Comparison of ENCODE assay signal across 24 cellular contexts in the genomic region with DNA sequence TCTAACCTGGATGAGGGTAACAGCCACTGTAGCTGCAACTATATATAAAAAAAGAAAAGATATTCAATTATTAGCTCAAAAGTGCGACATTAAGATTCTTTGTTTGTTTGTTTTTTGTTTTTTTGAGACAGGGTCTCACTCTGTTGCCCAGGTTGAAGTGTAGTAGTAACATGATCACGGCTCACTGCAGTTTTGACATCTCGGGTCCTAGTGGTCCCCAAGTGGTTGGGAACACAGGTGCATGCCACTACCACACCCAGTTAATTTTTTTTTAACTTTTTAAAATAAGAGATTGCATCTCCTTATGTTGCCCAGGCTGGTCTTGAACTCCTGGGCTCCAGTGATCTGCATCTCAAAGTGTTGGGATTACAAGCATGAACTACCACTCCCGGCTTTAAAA.
DNase-seq lines count a peak whose midpoint lies in the region; ATAC-seq lines count a peak whose summit lies in the region.
"Had no signal": no experiment of that assay in that cellular context is flagged by ENCODE, and none has a peak within 500 bp of the region (broad histone marks: within the 10 kb centered on the region; RNA-seq: fewer than 3 reads in every experiment).

No MANE protein-coding gene starts in this region.

- ATAC-seq in GM18502 (IDR thresholded peaks at IDR 0.05; ENCODE audit: poor library complexity, unreplicated experiment): peak; percentile 29
- ATAC-seq in memory B cell (ENCODE audit: low read depth): peak; percentile 51
- ATAC-seq in HG02763 (IDR thresholded peaks at IDR 0.05; ENCODE audit: unreplicated experiment): no peak
- ATAC-seq: left cardiac atrium had no signal

- H3K4me2 ChIP-seq in BLaER1 treated with 17β-estradiol and CSF1 and Interleukin-3, amounts not matched to agents 10 nM and 100 nM: peak overlapping the region; percentile 79 to 100 (median 91)
- peak overlapping the region; percentile 77 for H3K4me2 ChIP-seq in Karpas-422 (ENCODE audit: low read depth, low read length, poor library complexity, severe bottlenecking)

- H3K9me3 ChIP-seq in BLaER1 treated with 17β-estradiol and CSF1 and Interleukin-3, amounts not matched to agents 10 nM and 100 nM (replicated peaks in 1 of 11): no peaks in the 10 kb centered on the region
- H3K9me3 ChIP-seq in Karpas-422 (ENCODE audit: low read length): no peaks in the 10 kb centered on the region
- H3K9me3 ChIP-seq: suprapubic skin, upper lobe of left lung had no signal

- no peaks in the 10 kb centered on the region for H3K27me3 ChIP-seq in BLaER1 treated with 17β-estradiol and CSF1 and Interleukin-3, amounts not matched to agents 10 nM and 100 nM
- H3K27me3 ChIP-seq in Karpas-422 (ENCODE audit: low read length): no peaks in the 10 kb centered on the region
- H3K27me3 ChIP-seq: suprapubic skin, upper lobe of left lung had no signal

- no peaks in the 10 kb centered on the region for H3K9me2 ChIP-seq in Karpas-422 (replicated peaks; ENCODE audit: insufficient read depth, low read length)

- H3K27me3 Mint-ChIP-seq in memory B cell: no peaks in the 10 kb centered on the region

- peaks cover 35% of the 10 kb centered on the region for H3K4me1 Mint-ChIP-seq in memory B cell

- peak overlapping the region; percentile 90 for H3K27ac Mint-ChIP-seq in memory B cell
- H3K27ac Mint-ChIP-seq: activated naive CD8-positive, alpha-beta T cell treated with anti-CD3 and anti-CD28 coated beads for 36 hours; activated T-helper 2 cell treated with anti-CD3 and anti-CD28 coated beads, Interferon-gamma antibody, Interleukin-2, Interleukin-4, amounts not matched to agents 10 μg/mL and 5 μg/mL and 100 μg/mL, durations not matched to agents 14 hours and 24 hours and 36 hours; CD4-positive, alpha-beta memory T cell; T-helper 2 cell treated with Interferon-gamma antibody and Interleukin-4, amounts not matched to agents 5 μg/mL and 100 μg/mL, for 36 hours had no signal

- H2AFZ ChIP-seq in Karpas-422 (ENCODE audit: low read length): no peak overlapping the region

- H3K4me3 Mint-ChIP-seq in memory B cell: peak overlapping the region; percentile 80
- H3K4me3 Mint-ChIP-seq: activated naive CD8-positive, alpha-beta T cell treated with anti-CD3 and anti-CD28 coated beads for 36 hours; CD4-positive, alpha-beta memory T cell; T-helper 2 cell treated with Interferon-gamma antibody and Interleukin-4, amounts not matched to agents 5 μg/mL and 100 μg/mL, for 36 hours had no signal

- no peaks in the 10 kb centered on the region for H3K9me3 Mint-ChIP-seq in memory B cell
- H3K9me3 Mint-ChIP-seq: activated naive CD8-positive, alpha-beta T cell treated with anti-CD3 and anti-CD28 coated beads for 36 hours; activated T-helper 2 cell treated with anti-CD3 and anti-CD28 coated beads, Interferon-gamma antibody, Interleukin-2, Interleukin-4, amounts not matched to agents 10 μg/mL and 5 μg/mL and 100 μg/mL, durations not matched to agents 14 hours and 24 hours and 36 hours; T-helper 2 cell treated with Interferon-gamma antibody and Interleukin-4, amounts not matched to agents 5 μg/mL and 100 μg/mL, for 36 hours had no signal

- H3K36me3 Mint-ChIP-seq in memory B cell: peaks cover 17% of the 10 kb centered on the region
- H3K36me3 Mint-ChIP-seq: activated naive CD8-positive, alpha-beta T cell treated with anti-CD3 and anti-CD28 coated beads for 36 hours; CD4-positive, alpha-beta memory T cell had no signal

- peak overlapping the region; percentile 90 to 99 (median 96) for H3K27ac ChIP-seq in BLaER1 treated with 17β-estradiol and CSF1 and Interleukin-3, amounts not matched to agents 10 nM and 100 nM
- peak overlapping the region; percentile 99 for H3K27ac ChIP-seq in Karpas-422 (ENCODE audit: low read length)
- H3K27ac ChIP-seq: suprapubic skin, upper lobe of left lung had no signal

- peak overlapping the region; percentile 60 to 90 (median 70) for H3K4me3 ChIP-seq in BLaER1 treated with 17β-estradiol and CSF1 and Interleukin-3, amounts not matched to agents 10 nM and 100 nM
- H3K4me3 ChIP-seq in Karpas-422 (ENCODE audit: low read length): no peak overlapping the region
- H3K4me3 ChIP-seq: suprapubic skin, upper lobe of left lung had no signal

- peaks cover 18 to 88% (median 47%) of the 10 kb centered on the region in 10 experiments for H3K4me1 ChIP-seq in BLaER1 treated with 17β-estradiol and CSF1 and Interleukin-3, amounts not matched to agents 10 nM and 100 nM
- H3K4me1 ChIP-seq in Karpas-422 (ENCODE audit: low read length): peaks cover 100% of the 10 kb centered on the region

- H3K79me2 ChIP-seq in Karpas-422 (ENCODE audit: low read length): peaks cover 98% of the 10 kb centered on the region

- DNase-seq in Karpas-422: peak; percentile 61
- no peak for DNase-seq in memory B cell (ENCODE audit: low spot score in 2 of 2)
- no peak for DNase-seq in stimulated activated CD4-positive, alpha-beta T cell treated with anti-CD3 and anti-CD28 coated beads, Interleukin-4, amount 100 ng/mL, for 4 hours
- DNase-seq in putamen (ENCODE audit: low spot score): no peak
- no peak for DNase-seq in NCI-H2081 (lab: John Stamatoyannopoulos, UW)
- DNase-seq: activated CD4-positive, alpha-beta T cell treated with anti-CD3 and anti-CD28 coated beads for 4 hours; activated naive CD8-positive, alpha-beta T cell treated with anti-CD3 and anti-CD28 coated beads for 36 hours; aorta; CD4-positive, alpha-beta memory T cell; H7; hypothalamus; Kasumi-1; left cardiac atrium; NCI-H1436 treated with DMSO at 0.1 percent for 48 hours; NCI-H226; SIG-M5; stimulated activated naive CD4-positive, alpha-beta T cell; upper lobe of left lung had no signal

- peaks cover 0 to 20% (median 0%) of the 10 kb centered on the region in 11 experiments; a peak in 4 of 22 replicates for H4K20me1 ChIP-seq in BLaER1 treated with 17β-estradiol and CSF1 and Interleukin-3, amounts not matched to agents 10 nM and 100 nM
- no peaks in the 10 kb centered on the region for H4K20me1 ChIP-seq in Karpas-422 (ENCODE audit: insufficient read depth, low read depth, low read length)

- peak overlapping the region; percentile 68 to 95 (median 89) for H3K9ac ChIP-seq in BLaER1 treated with 17β-estradiol and CSF1 and Interleukin-3, amounts not matched to agents 10 nM and 100 nM
- peak overlapping the region; percentile 6; the same call in 1 of the 2 replicates for H3K9ac ChIP-seq in Karpas-422 (ENCODE audit: low read length)

- peaks cover 24 to 75% (median 49%) of the 10 kb centered on the region in 11 experiments; a peak in 20 of 22 replicates for H3K36me3 ChIP-seq in BLaER1 treated with 17β-estradiol and CSF1 and Interleukin-3, amounts not matched to agents 10 nM and 100 nM
- H3K36me3 ChIP-seq in Karpas-422 (ENCODE audit: insufficient read depth, low read length): peaks cover 13% of the 10 kb centered on the region; the same call in 1 of the 2 replicates
- H3K36me3 ChIP-seq: suprapubic skin had no signal
